ENCODE assay signal across 8 cellular contexts in genomic region chr7:5692112-5692844, GRCh38.
DNase-seq lines count a peak whose midpoint lies in the region; ATAC-seq lines count a peak whose summit lies in the region.

No MANE protein-coding gene starts in this region.

- ATAC-seq in activated naive CD4-positive, alpha-beta T cell treated with anti-CD3 and anti-CD28 coated beads, Interleukin-2, amount 50 U/mL, for 72 hours = peak; percentile 5 to 25
- ATAC-seq in Right ventricle myocardium inferior = peak; percentile 70
- ATAC-seq in GM19395 (IDR thresholded peaks at IDR 0.05; ENCODE audit: unreplicated experiment) = no peak
- no peak for ATAC-seq in GM21529 (IDR thresholded peaks at IDR 0.05; ENCODE audit: unreplicated experiment)

- peak overlapping the region; percentile 73 to 92 for H3K27ac Mint-ChIP-seq in activated naive CD4-positive, alpha-beta T cell treated with anti-CD3 and anti-CD28 coated beads, Interleukin-2, amount 50 U/mL, for 72 hours

- peaks cover 28 to 66% of the 10 kb centered on the region in 2 donors for H3K36me3 Mint-ChIP-seq in activated naive CD4-positive, alpha-beta T cell treated with anti-CD3 and anti-CD28 coated beads, Interleukin-2, amount 50 U/mL, for 72 hours

- no peaks in the 10 kb centered on the region for H3K9me3 Mint-ChIP-seq in activated naive CD4-positive, alpha-beta T cell treated with anti-CD3 and anti-CD28 coated beads, Interleukin-2, amount 50 U/mL, for 72 hours

- peak; percentile 57 for DNase-seq in stimulated activated CD4-positive, alpha-beta T cell treated with anti-CD3 and anti-CD28 coated beads, Interleukin-1b, Interleukin-23, amount 100 ng/mL, for 48 hours
- no peak for DNase-seq in stimulated activated CD4-positive, alpha-beta T cell treated with anti-CD3 and anti-CD28 coated beads, Interleukin-2, amount 100 ng/mL, for 24 hours
- no peak for DNase-seq in activated naive CD4-positive, alpha-beta T cell treated with anti-CD3 and anti-CD28 coated beads, Interleukin-2, amount 50 U/mL, for 72 hours (ENCODE audit: low spot score in 2 of 2)
- peak; percentile 92 for DNase-seq in Right ventricle myocardium inferior (ENCODE audit: missing footprints)
- peak; percentile 96 for DNase-seq in posterior vena cava (ENCODE audit: low spot score)
- no peak for DNase-seq in DMS53 (lab: John Stamatoyannopoulos, UW)

- intact Hi-C loops in Right ventricle myocardium inferior (cut with DNase I) (loop anchor here (10.0 kb wide), 1 partner anchor 327 kb away; no protein-coding TSS in a partner anchor), posterior vena cava (cut with DNase I) (no loop called here)

Comparison
In these comparisons a context has a peak if more than half of its experiments do, and no peak if none do; other contexts are left out.
1. DNase-seq: peak in stimulated activated CD4-positive, alpha-beta T cell treated with anti-CD3 and anti-CD28 coated beads, Interleukin-1b, Interleukin-23, amount 100 ng/mL, for 48 hours (single experiment), Right ventricle myocardium inferior (single experiment) and posterior vena cava (single experiment); none in stimulated activated CD4-positive, alpha-beta T cell treated with anti-CD3 and anti-CD28 coated beads, Interleukin-2, amount 100 ng/mL, for 24 hours (0 of 2), activated naive CD4-positive, alpha-beta T cell treated with anti-CD3 and anti-CD28 coated beads, Interleukin-2, amount 50 U/mL, for 72 hours (0 of 2) and DMS53 (single experiment).
2. ATAC-seq: peak in activated naive CD4-positive, alpha-beta T cell treated with anti-CD3 and anti-CD28 coated beads, Interleukin-2, amount 50 U/mL, for 72 hours (2 of 2) and Right ventricle myocardium inferior (single experiment); none in GM19395 (single experiment) and GM21529 (single experiment).